In genomic region chr2:189613650-189614420, GRCh38 we compare ENCODE assay signal across 11 cellular contexts. TPM values are rescaled to one million over a fixed set of nuclear protein-coding genes. Genes with fewer than 3 reads are reported as not detected.
DNase-seq lines count a peak whose midpoint lies in the region; TF ChIP-seq lines count a peak whose summit lies in the region.
"Had no signal": no experiment of that assay in that cellular context is flagged by ENCODE, and none has a peak within 500 bp of the region (broad histone marks: within the 10 kb centered on the region; RNA-seq: fewer than 3 reads in every experiment).

No MANE protein-coding gene starts in this region.

- H3K4me3 ChIP-seq in liver (ENCODE audit: low read depth in 1 of 3, low read length in 3 of 3) (no peak overlapping the region), uterus (peak overlapping the region in 1 of 2 donors; percentile 28)
- H3K4me3 ChIP-seq: GM12878 had no signal

- H3K4me3 Mint-ChIP-seq in chondrocyte (ENCODE audit: unreplicated experiment) (peak overlapping the region; percentile 48), immature natural killer cell (no peak overlapping the region)
- H3K4me3 Mint-ChIP-seq: natural killer cell treated with Interleukin-12 subunit alpha and Interleukin-12 subunit beta and Interleukin-15 and Interleukin-18, amount 100 ng/mL, for 72 hours had no signal

- WGBS in liver = 77% methylated on average over 2 of the region's 2 CpGs

- no peaks in the 10 kb centered on the region for H3K9me3 Mint-ChIP-seq in chondrocyte (ENCODE audit: low read depth)
- H3K9me3 Mint-ChIP-seq in immature natural killer cell = peaks cover 0 to 1% (median 0%) of the 10 kb centered on the region in 6 donors
- H3K9me3 Mint-ChIP-seq: natural killer cell treated with Interleukin-12 subunit alpha and Interleukin-12 subunit beta and Interleukin-15 and Interleukin-18, amount 100 ng/mL, for 72 hours had no signal

- no peak for TF ChIP-seq RAD21 in liver (IDR thresholded peaks at IDR 0.05)

- H3K27ac ChIP-seq in liver (ENCODE audit: low read depth in 1 of 2, low read length in 2 of 2) (peak overlapping the region; percentile 27 to 36), uterus (peak overlapping the region; percentile 75 to 79)
- H3K27ac ChIP-seq: 22Rv1 had no signal

- H3K27me3 Mint-ChIP-seq in chondrocyte (ENCODE audit: low read depth) (no peaks in the 10 kb centered on the region), immature natural killer cell (ENCODE audit: low read depth in 3 of 3) (peaks cover 0 to 2% (median 2%) of the 10 kb centered on the region in 3 donors)

- H3K9ac ChIP-seq in liver (ENCODE audit: low read depth in 1 of 2, low read length in 2 of 2) = peak overlapping the region in 1 of 2 donors; percentile 3

- H3K9me3 ChIP-seq in liver (ENCODE audit: control insufficient read depth in 4 of 4, low read length in 3 of 4) = no peaks in the 10 kb centered on the region
- no peaks in the 10 kb centered on the region for H3K9me3 ChIP-seq in uterus

- no peaks in the 10 kb centered on the region for H3K27me3 ChIP-seq in liver (ENCODE audit: control insufficient read depth in 4 of 4, insufficient read depth in 4 of 4, low read length in 3 of 4)
- H3K27me3 ChIP-seq in uterus = no peaks in the 10 kb centered on the region

- TF ChIP-seq CTCF in chondrocyte (IDR thresholded peaks at IDR 0.05) (no peak), liver (IDR thresholded peaks at IDR 0.05; ENCODE audit: low read depth, low read length, missing input control) (no peak), uterus (IDR thresholded peaks at IDR 0.05) (no peak)

- H3K36me3 Mint-ChIP-seq in chondrocyte (ENCODE audit: low read depth) = no peaks in the 10 kb centered on the region
- H3K36me3 Mint-ChIP-seq in immature natural killer cell = no peaks in the 10 kb centered on the region
- H3K36me3 Mint-ChIP-seq: natural killer cell treated with Interleukin-12 subunit alpha and Interleukin-12 subunit beta and Interleukin-15 and Interleukin-18, amount 100 ng/mL, for 72 hours had no signal

- DNase-seq in DMS79 treated with DMSO at 0.1 percent for 48 hours (lab: John Stamatoyannopoulos, UW) (peak; percentile 8), DMS79 (lab: John Stamatoyannopoulos, UW) (no peak), chondrocyte (ENCODE audit: low spot score) (no peak), uterus (no peak), HK-2 (ENCODE audit: unreplicated experiment) (no peak), immature natural killer cell (no peak)
- DNase-seq in stimulated activated CD8-positive, alpha-beta memory T cell treated with anti-CD3 and anti-CD28 coated beads, Interleukin-4, amount 100 ng/mL, for 48 hours = no peak

- H3K4me1 Mint-ChIP-seq in chondrocyte (ENCODE audit: low read depth) (peaks cover 20% of the 10 kb centered on the region), immature natural killer cell (peaks cover 0 to 2% of the 10 kb centered on the region in 2 donors)

- H3K27ac Mint-ChIP-seq in chondrocyte (ENCODE audit: unreplicated experiment) (peak overlapping the region; percentile 93), immature natural killer cell (no peak overlapping the region)
- H3K27ac Mint-ChIP-seq: natural killer cell treated with Interleukin-12 subunit alpha and Interleukin-12 subunit beta and Interleukin-15 and Interleukin-18, amount 100 ng/mL, for 72 hours had no signal

- TF ChIP-seq POLR2A in uterus (IDR thresholded peaks at IDR 0.05) = no peak

- no peaks in the 10 kb centered on the region for H3K36me3 ChIP-seq in liver (ENCODE audit: control insufficient read depth in 4 of 4, insufficient read depth in 3 of 4, low read depth in 1 of 4, low read length in 3 of 4)
- H3K36me3 ChIP-seq in uterus = no peaks in the 10 kb centered on the region

- H3K4me1 ChIP-seq in liver (ENCODE audit: control insufficient read depth in 4 of 4, insufficient read depth in 4 of 4, low read length in 3 of 4) (peaks cover 0 to 11% (median 7%) of the 10 kb centered on the region in 4 donors), uterus (peaks cover 0 to 5% of the 10 kb centered on the region in 2 donors)

- intact Hi-C loops in uterus (cut with DNase I; ENCODE audit: low total_unique reads) = no loop called here

TF ChIP-seq in liver, 16 proteins besides CTCF, POLR2A, EP300 and RAD21:
- TF ChIP-seq FOXA1 (IDR thresholded peaks at IDR 0.05) = no peak
- no peak for TF ChIP-seq HNF4G (IDR thresholded peaks at IDR 0.05)
- no peak for TF ChIP-seq MAX (IDR thresholded peaks at IDR 0.05)
- no peak for TF ChIP-seq EGR1 (IDR thresholded peaks at IDR 0.05; ENCODE audit: low read depth in 2 of 2)
- TF ChIP-seq YY1 (IDR thresholded peaks at IDR 0.05) = no peak
- TF ChIP-seq REST (IDR thresholded peaks at IDR 0.05) = no peak
- TF ChIP-seq GABPA (IDR thresholded peaks at IDR 0.05 in 1 of 2, conservative IDR thresholded peaks at IDR 0.05 in 1 of 2) = no peak
- no peak for TF ChIP-seq TAF1 (conservative IDR thresholded peaks at IDR 0.05)
- no peak for TF ChIP-seq SP1 (IDR thresholded peaks at IDR 0.05)
- no peak for TF ChIP-seq ATF3 (IDR thresholded peaks at IDR 0.05)
- TF ChIP-seq RXRA (IDR thresholded peaks at IDR 0.05) = no peak
- TF ChIP-seq NR2F2 (IDR thresholded peaks at IDR 0.05) = no peak
- no peak for TF ChIP-seq HNF4A (conservative IDR thresholded peaks at IDR 0.05)
- TF ChIP-seq ZBTB33 (IDR thresholded peaks at IDR 0.05) = no peak
- no peak for TF ChIP-seq JUND (IDR thresholded peaks at IDR 0.05)
- TF ChIP-seq FOXA2 (IDR thresholded peaks at IDR 0.05) = no peak

RNA-seq across cellular contexts. Expression of gene SLC40A1, which starts 33.2 kb away (rescaled TPM):
- total RNA-seq in chondrocyte (15.0 to 21.7 TPM (median 20.3 TPM) in 3 replicates), liver (100 to 1,000 TPM; 231 to 572 TPM), uterus (100 to 1,000 TPM in 3 of 4 donors, 10 to 100 TPM in 1; 87.1 to 252 (median 176) TPM)
- polyA plus RNA-seq in liver (100 to 1,000 TPM in 1 of 2 donors, 10 to 100 TPM in 1; 97.4 to 105 TPM), immature natural killer cell (1 to 10 TPM; 2.3 to 6.5 (median 5.0) TPM)

RNA-seq across cellular contexts. Expression of gene ASNSD1, which starts 47.4 kb away (rescaled TPM):
- total RNA-seq in chondrocyte (36.1 to 43.1 TPM (median 39.5 TPM) in 3 replicates), liver (10 to 100 TPM; 30.3 to 33.0 TPM), uterus (10 to 100 TPM; 46.2 to 94.4 (median 56.6) TPM)
- polyA plus RNA-seq in liver (10 to 100 TPM; 19.8 to 20.8 TPM), immature natural killer cell (10 to 100 TPM; 32.1 to 46.1 (median 33.2) TPM)
